7 cellular contexts compared by ENCODE assay signal in the genomic region with DNA sequence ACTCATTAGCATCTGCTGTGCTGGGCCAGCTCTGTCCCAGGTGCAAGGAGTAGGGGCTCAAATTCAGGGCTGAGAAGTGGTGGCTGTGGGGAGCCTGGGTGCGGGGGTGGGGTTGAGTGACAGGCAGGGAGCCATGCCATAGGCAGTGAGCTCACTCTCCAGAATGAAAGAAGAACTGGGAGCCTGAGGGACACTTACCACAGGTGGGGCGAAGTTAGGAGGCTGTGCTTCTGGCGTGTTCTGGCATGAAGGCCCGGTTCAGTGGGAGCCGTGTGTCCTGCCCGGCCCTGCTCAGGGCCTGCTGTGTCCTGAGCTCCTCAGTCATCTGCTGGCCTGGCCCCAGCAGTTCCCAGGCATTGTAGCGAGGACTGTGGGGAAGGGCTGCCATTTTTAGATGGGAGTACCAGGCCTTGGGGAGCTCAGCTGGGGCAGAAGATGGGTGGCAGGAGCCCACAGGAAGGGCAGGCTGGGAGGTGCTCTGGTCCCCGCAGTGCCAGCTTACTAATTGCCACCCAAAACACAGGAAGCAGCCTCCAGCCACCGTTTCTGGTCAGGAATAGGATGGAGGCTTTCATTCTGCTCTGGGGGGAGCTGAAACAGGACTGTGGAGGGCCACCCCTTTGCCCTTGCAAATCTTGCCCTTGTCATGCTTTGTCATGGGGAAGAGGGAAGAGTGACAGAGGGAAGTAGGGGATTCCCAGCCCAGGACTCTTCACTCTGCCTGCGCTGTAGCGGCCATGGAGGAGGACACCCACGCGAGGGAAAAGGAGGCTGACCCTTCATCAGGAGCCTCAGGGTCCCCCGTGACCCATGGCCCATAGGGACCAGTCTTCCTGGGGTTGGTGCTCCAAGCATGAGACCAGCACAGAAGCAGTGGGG.
A peak's percentile ranks its signal among the peaks of the same experiment; 100 is the strongest.
DNase-seq lines count a peak whose midpoint lies in the region; ATAC-seq, FAIRE-seq and TF ChIP-seq lines count a peak whose summit lies in the region.

No MANE protein-coding gene starts in this region.

- H3K27me3 ChIP-seq in suprapubic skin = no peaks in the 10 kb centered on the region

- TF ChIP-seq CTCF in kidney (IDR thresholded peaks at IDR 0.05; ENCODE audit: borderline replicate concordance, extremely low read depth, insufficient read depth) = no peak
- TF ChIP-seq CTCF in suprapubic skin (IDR thresholded peaks at IDR 0.05) = no peak

- ATAC-seq in GM19395 (IDR thresholded peaks at IDR 0.05; ENCODE audit: unreplicated experiment) = peak; percentile 34
- ATAC-seq in HG03354 (IDR thresholded peaks at IDR 0.05; ENCODE audit: poor library complexity, severe bottlenecking, unreplicated experiment) = peak; percentile 27

- TF ChIP-seq EP300 in suprapubic skin (IDR thresholded peaks at IDR 0.05) = no peak

- no peak overlapping the region for H3K9ac ChIP-seq in kidney (ENCODE audit: low read length in 2 of 2)

- H3K4me1 ChIP-seq in kidney (ENCODE audit: control insufficient read depth in 1 of 2, insufficient read depth in 1 of 2, low read depth in 1 of 2, low read length in 2 of 2) (peaks cover 0 to 2% of the 10 kb centered on the region in 2 donors), suprapubic skin (peaks cover 30% of the 10 kb centered on the region)

- no peak for TF ChIP-seq POLR2A in suprapubic skin (IDR thresholded peaks at IDR 0.05)

- intact Hi-C loops in kidney (cut with DNase I) = no loop called here

- FAIRE-seq in kidney (lab: Jason Lieb, UNC) = no peak

- DNase-seq in activated effector memory CD4-positive, alpha-beta T cell treated with Interleukin-2 at 50 U/mL for 16 hours = peak; percentile 2
- DNase-seq in kidney (peak; percentile 60), suprapubic skin (ENCODE audit: low spot score in 2 of 2) (peak; percentile 55 to 71), ureter (ENCODE audit: low spot score) (no peak), NCI-H128 (lab: John Stamatoyannopoulos, UW; ENCODE audit: unreplicated experiment) (no peak)

- H3K9me3 ChIP-seq in kidney (ENCODE audit: control insufficient read depth in 1 of 2, low read length in 2 of 2) (no peaks in the 10 kb centered on the region), suprapubic skin (no peaks in the 10 kb centered on the region)

- H3K27ac ChIP-seq in kidney (ENCODE audit: low read depth in 2 of 2, low read length in 2 of 2) (peak overlapping the region in 1 of 2 donors; percentile 44), suprapubic skin (peak overlapping the region; percentile 84)

- WGBS in suprapubic skin = 43% methylated on average over 12 of the region's 14 CpGs

- no peak overlapping the region for H3K4me3 ChIP-seq in kidney (ENCODE audit: low read length in 2 of 2)
- H3K4me3 ChIP-seq in suprapubic skin = no peak overlapping the region

- H3K36me3 ChIP-seq in kidney (ENCODE audit: control insufficient read depth in 1 of 2, insufficient read depth in 2 of 2, low read length in 2 of 2) (peaks cover 6 to 14% of the 10 kb centered on the region in 2 donors), suprapubic skin (peaks cover 48% of the 10 kb centered on the region)

Comparison
In these comparisons a context has a peak if more than half of its experiments do, and no peak if none do; other contexts are left out.
1. DNase-seq: peak in activated effector memory CD4-positive, alpha-beta T cell treated with Interleukin-2 at 50 U/mL for 16 hours (single experiment), kidney (single experiment) and suprapubic skin (2 of 2); none in ureter (single experiment) and NCI-H128 (single experiment).